8 cellular contexts compared by ENCODE assay signal in the genomic region with DNA sequence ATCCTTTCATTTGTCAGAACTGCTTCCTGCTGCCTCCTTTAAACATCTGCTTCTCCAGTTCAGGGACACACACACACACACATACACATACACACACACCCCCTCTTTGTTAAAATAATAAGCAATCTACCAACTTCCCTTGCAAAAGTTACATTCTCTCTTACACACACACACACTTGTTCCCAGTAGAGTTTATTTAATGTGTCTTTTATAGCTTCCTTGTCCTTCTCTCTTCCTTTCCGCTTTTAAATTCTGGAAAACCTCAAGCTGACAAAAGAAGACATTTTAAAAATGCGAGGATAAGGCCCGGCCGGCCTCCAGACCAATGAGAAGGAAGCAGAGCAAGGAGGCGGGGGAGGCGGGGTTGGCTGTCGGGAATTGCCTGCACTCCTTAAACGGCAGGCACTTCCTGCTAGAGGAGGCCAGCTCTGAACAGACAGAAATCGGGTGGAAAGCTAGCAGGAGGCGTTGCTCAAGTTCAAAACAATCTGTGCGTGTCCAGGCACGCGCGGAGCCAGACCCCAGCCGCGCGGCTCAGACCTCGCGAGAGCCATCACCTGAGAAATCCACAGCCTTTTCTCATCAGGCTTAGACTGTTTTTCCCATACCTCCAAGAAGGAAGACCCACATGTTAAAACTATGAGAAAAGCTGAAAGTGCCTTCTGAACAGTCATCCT.
DNase-seq lines count a peak whose midpoint lies in the region; ATAC-seq, FAIRE-seq and TF ChIP-seq lines count a peak whose summit lies in the region.

No MANE protein-coding gene starts in this region.

- H3K9me1 ChIP-seq in keratinocyte (ENCODE audit: control insufficient read depth, extremely low read depth, insufficient read depth, low read length), result no peaks in the 10 kb centered on the region

- H3K9ac ChIP-seq in keratinocyte (ENCODE audit: control insufficient read depth, extremely low read depth, insufficient read depth, low read length), result peak overlapping the region; percentile 66

- no peak for TF ChIP-seq CTCF in keratinocyte (optimal IDR thresholded peaks at IDR 0.05 in 1 of 3, IDR thresholded peaks at IDR 0.05 in 1 of 3, conservative IDR thresholded peaks at IDR 0.05 in 1 of 3; ENCODE audit: extremely low read depth in 1 of 3, insufficient read depth in 2 of 3, low read length in 3 of 3)

- peak; percentile 89 for FAIRE-seq in keratinocyte (lab: Jason Lieb, UNC)

- dilution Hi-C loops in keratinocyte (cut with MboI; ENCODE audit: extremely low pct_ligation_motif_present, low sequenced_read_pairs), result no loop called here

- H2AFZ ChIP-seq in keratinocyte (ENCODE audit: control insufficient read depth, low read length), result peak overlapping the region; percentile 93

- no peaks in the 10 kb centered on the region for H3K36me3 ChIP-seq in keratinocyte (ENCODE audit: control insufficient read depth in 2 of 2, extremely low read depth in 1 of 2, insufficient read depth in 2 of 2, low read length in 2 of 2)

- no peaks in the 10 kb centered on the region for H4K20me1 ChIP-seq in keratinocyte (ENCODE audit: control insufficient read depth, extremely low read depth, insufficient read depth, low read length)

- peak; percentile 83 for ATAC-seq in GM18868 (IDR thresholded peaks at IDR 0.05; ENCODE audit: unreplicated experiment)
- peak; percentile 90 for ATAC-seq in HG03097 (IDR thresholded peaks at IDR 0.05; ENCODE audit: low FRiP score, unreplicated experiment)

- H3K79me2 ChIP-seq in keratinocyte (ENCODE audit: control insufficient read depth, insufficient read depth, low read length), result no peaks in the 10 kb centered on the region

- DNase-seq in ACHN (peak; percentile 96), NCI-H345 (lab: John Stamatoyannopoulos, UW) (peak; percentile 86), cerebellar nuclear complex (lab: John Stamatoyannopoulos, UW) (peak; percentile 32 to 90), keratinocyte (ENCODE audit: low read depth, low spot score) (peak; percentile 72)
- peak; percentile 76 for DNase-seq in activated CD4-positive, CD25-positive, alpha-beta regulatory T cell treated with anti-CD3 and anti-CD28 coated beads, Interleukin-2, amount 50 U/mL, for 72 hours
- peak; percentile 58 for DNase-seq in stimulated activated CD4-positive, alpha-beta T cell treated with anti-CD3 and anti-CD28 coated beads, Interleukin-12 subunit alpha, Interleukin-12 subunit beta, amount 100 ng/mL, for 4 hours

- H3K27me3 ChIP-seq in keratinocyte (ENCODE audit: control insufficient read depth, extremely low read depth, insufficient read depth, low read length), result no peaks in the 10 kb centered on the region

- H3K4me2 ChIP-seq in keratinocyte (ENCODE audit: control insufficient read depth, extremely low read depth, insufficient read depth, low read depth, low read length), result peak overlapping the region; percentile 86

- peak overlapping the region; percentile 8 to 67 (median 56) for H3K4me3 ChIP-seq in keratinocyte (ENCODE audit: control insufficient read depth in 2 of 3, extremely low read depth in 1 of 3, insufficient read depth in 2 of 3, low read depth in 1 of 3, low read length in 3 of 3)

- in situ Hi-C loops in ACHN (cut with HindIII; ENCODE audit: low pct_ligation_motif_present, low pct_unique_long_range_greater_than_20kb, low sequenced_read_pairs), result no loop called here

- H3K27ac ChIP-seq in keratinocyte (ENCODE audit: control insufficient read depth, insufficient read depth, low read length), result peak overlapping the region; percentile 80

- H3K9me3 ChIP-seq in keratinocyte (ENCODE audit: control insufficient read depth, low read depth, low read length), result no peaks in the 10 kb centered on the region

- H3K4me1 ChIP-seq in keratinocyte (ENCODE audit: control insufficient read depth, extremely low read depth, insufficient read depth, low read length), result peaks cover 33% of the 10 kb centered on the region

Comparison
In these comparisons a context has a peak if more than half of its experiments do, and no peak if none do; other contexts are left out.
1. Peak in every context shown above with its lines: DNase-seq, ATAC-seq, H3K4me3 ChIP-seq and H3K27ac ChIP-seq.